In genomic region chr10:102743588-102744373, GRCh38 we compare ENCODE assay signal across 1 cellular context.
TF ChIP-seq lines count a peak whose summit lies in the region.

Gene WBP1L (plus strand): TSS chr10:102743948. CDS start chr10:102744054, 106 bp downstream.

TF ChIP-seq in HepG2, 621 proteins besides CTCF, POLR2A, EP300 and RAD21 (continued from another document and continues in another):
- TF ChIP-seq ETV5 (CRISPR knock-in tag; IDR thresholded peaks at IDR 0.05; ENCODE audit: borderline replicate concordance) (peak; percentile 70), SAP130 (CRISPR knock-in tag; IDR thresholded peaks at IDR 0.05; ENCODE audit: low read depth) (peak; percentile 93), U2AF1 (optimal IDR thresholded peaks at IDR 0.05; ENCODE audit: low read depth, low read length) (peak; percentile 69), ZNF20 (CRISPR knock-in tag; IDR thresholded peaks at IDR 0.05) (no peak), NFIC (IDR thresholded peaks at IDR 0.05; ENCODE audit: low read length) (0 out of 2 replicates have a peak, but pooled peaks have one; percentile 40), RFXAP (CRISPR knock-in tag; IDR thresholded peaks at IDR 0.05; ENCODE audit: borderline replicate concordance) (0 out of 2 replicates have a peak, but pooled peaks have one; percentile 43), ATF4 (CRISPR knock-in tag; IDR thresholded peaks at IDR 0.05) (0 out of 4 replicates have a peak, but pooled peaks of 1 of the 2 experiments have one; percentile 30), ZNF260 (CRISPR knock-in tag; IDR thresholded peaks at IDR 0.05; ENCODE audit: borderline replicate concordance, low read depth) (no peak), ZNF383 (CRISPR knock-in tag; IDR thresholded peaks at IDR 0.05; ENCODE audit: borderline replicate concordance) (no peak), ZNF335 (CRISPR knock-in tag; IDR thresholded peaks at IDR 0.05) (0 out of 2 replicates have a peak, but pooled peaks have one; percentile 31), PHF20 (CRISPR knock-in tag; IDR thresholded peaks at IDR 0.05) (peak; percentile 91), REL (CRISPR knock-in tag; conservative IDR thresholded peaks at IDR 0.05) (peak; percentile 64; the same call in 1 of the 2 replicates), SALL1 (CRISPR knock-in tag; IDR thresholded peaks at IDR 0.05) (peak; percentile 68), SIX4 (CRISPR knock-in tag; IDR thresholded peaks at IDR 0.05) (peak; percentile 46; the same call in 1 of the 2 replicates), ZNF230 (CRISPR knock-in tag; IDR thresholded peaks at IDR 0.05) (no peak; the same call in 1 of the 2 replicates), ZSCAN22 (CRISPR knock-in tag; IDR thresholded peaks at IDR 0.05) (no peak), ZNF619 (CRISPR knock-in tag; IDR thresholded peaks at IDR 0.05) (no peak), ZBTB10 (CRISPR knock-in tag; IDR thresholded peaks at IDR 0.05; ENCODE audit: borderline replicate concordance) (no peak), ZNF670 (CRISPR knock-in tag; IDR thresholded peaks at IDR 0.05; ENCODE audit: borderline replicate concordance) (peak; percentile 53; the same call in 1 of the 2 replicates), ZEB1 (IDR thresholded peaks at IDR 0.05; ENCODE audit: insufficient replicate concordance, low read depth) (no peak), ZFYVE20 (CRISPR knock-in tag; IDR thresholded peaks at IDR 0.05; ENCODE audit: borderline replicate concordance, low read depth) (no peak), TBX3 (IDR thresholded peaks at IDR 0.05; ENCODE audit: borderline replicate concordance) (no peak), NFRKB (IDR thresholded peaks at IDR 0.05) (no peak), SP140L (CRISPR knock-in tag; IDR thresholded peaks at IDR 0.05; ENCODE audit: borderline replicate concordance) (no peak), RARG (CRISPR knock-in tag; IDR thresholded peaks at IDR 0.05; ENCODE audit: low read depth) (no peak), ZNF280B (CRISPR knock-in tag; IDR thresholded peaks at IDR 0.05; ENCODE audit: borderline replicate concordance) (no peak), DMTF1 (CRISPR knock-in tag; IDR thresholded peaks at IDR 0.05) (no peak), FOXO1 (CRISPR knock-in tag; IDR thresholded peaks at IDR 0.05) (no peak), SP4 (CRISPR knock-in tag; IDR thresholded peaks at IDR 0.05) (peak; percentile 78), ZNF614 (CRISPR knock-in tag; IDR thresholded peaks at IDR 0.05; ENCODE audit: borderline replicate concordance) (0 out of 2 replicates have a peak, but pooled peaks have one; percentile 32), ZSCAN31 (CRISPR knock-in tag; IDR thresholded peaks at IDR 0.05; ENCODE audit: low read depth) (no peak; the same call in 1 of the 2 replicates), ZBTB40 (IDR thresholded peaks at IDR 0.05) (no peak), ZBTB40 (CRISPR knock-in tag; IDR thresholded peaks at IDR 0.05) (no peak), CENPBD1 (CRISPR knock-in tag; IDR thresholded peaks at IDR 0.05; ENCODE audit: borderline replicate concordance, low read depth) (no peak), CEBPZ (IDR thresholded peaks at IDR 0.05; ENCODE audit: low read length) (peak; percentile 72), FOSL2 (CRISPR knock-in tag; IDR thresholded peaks at IDR 0.05) (no peak), MATR3 (CRISPR knock-in tag; IDR thresholded peaks at IDR 0.05) (no peak), ZNF564 (CRISPR knock-in tag; IDR thresholded peaks at IDR 0.05) (no peak)
